ENCODE assay signal across 8 cellular contexts in genomic region chr2:213021971-213022899, GRCh38.
A peak's percentile ranks its signal among the peaks of the same experiment; 100 is the strongest.
DNase-seq lines count a peak whose midpoint lies in the region; ATAC-seq lines count a peak whose summit lies in the region.

No MANE protein-coding gene starts in this region.

- peaks cover 4% of the 10 kb centered on the region for H3K9me3 Mint-ChIP-seq in activated CD4-positive, alpha-beta T cell treated with anti-CD3 and anti-CD28 coated beads, Interleukin-2, amount 10 ng/mL, durations not matched to agents 24 days and 14 days
- peaks cover 6% of the 10 kb centered on the region for H3K9me3 Mint-ChIP-seq in activated CD4-positive, alpha-beta T cell treated with anti-CD3 and anti-CD28 coated beads, Interleukin-2, amount 10 ng/mL, durations not matched to agents 7 days and 5 days
- peaks cover 3% of the 10 kb centered on the region for H3K9me3 Mint-ChIP-seq in T-helper 2 cell treated with Interferon-gamma antibody and Interleukin-4, amounts not matched to agents 5 μg/mL and 100 μg/mL, for 36 hours

- H3K36me3 Mint-ChIP-seq in activated CD4-positive, alpha-beta T cell treated with anti-CD3 and anti-CD28 coated beads, Interleukin-2, amount 10 ng/mL, durations not matched to agents 24 days and 14 days (ENCODE audit: low read depth) = no peaks in the 10 kb centered on the region
- H3K36me3 Mint-ChIP-seq in activated CD4-positive, alpha-beta T cell treated with anti-CD3 and anti-CD28 coated beads, Interleukin-2, amount 10 ng/mL, durations not matched to agents 7 days and 5 days (ENCODE audit: low read depth) = peaks cover 10% of the 10 kb centered on the region
- peaks cover 12% of the 10 kb centered on the region for H3K36me3 Mint-ChIP-seq in T-helper 2 cell treated with Interferon-gamma antibody and Interleukin-4, amounts not matched to agents 5 μg/mL and 100 μg/mL, for 36 hours (ENCODE audit: low read depth)

- peak overlapping the region; percentile 22 for H3K27ac Mint-ChIP-seq in activated CD4-positive, alpha-beta T cell treated with anti-CD3 and anti-CD28 coated beads, Interleukin-2, amount 10 ng/mL, durations not matched to agents 24 days and 14 days
- H3K27ac Mint-ChIP-seq in activated CD4-positive, alpha-beta T cell treated with anti-CD3 and anti-CD28 coated beads, Interleukin-2, amount 10 ng/mL, durations not matched to agents 7 days and 5 days = no peak overlapping the region
- H3K27ac Mint-ChIP-seq in T-helper 2 cell treated with Interferon-gamma antibody and Interleukin-4, amounts not matched to agents 5 μg/mL and 100 μg/mL, for 36 hours = peak overlapping the region; percentile 18

- ATAC-seq in HG02678 (IDR thresholded peaks at IDR 0.05; ENCODE audit: unreplicated experiment) = peak; percentile 74
- ATAC-seq in Right ventricle myocardium inferior = no peak
- no peak for ATAC-seq in Right ventricle myocardium superior (ENCODE audit: poor library complexity)

- no peak overlapping the region for H3K4me3 Mint-ChIP-seq in activated CD4-positive, alpha-beta T cell treated with anti-CD3 and anti-CD28 coated beads, Interleukin-2, amount 10 ng/mL, durations not matched to agents 24 days and 14 days
- no peak overlapping the region for H3K4me3 Mint-ChIP-seq in activated CD4-positive, alpha-beta T cell treated with anti-CD3 and anti-CD28 coated beads, Interleukin-2, amount 10 ng/mL, durations not matched to agents 7 days and 5 days
- H3K4me3 Mint-ChIP-seq in T-helper 2 cell treated with Interferon-gamma antibody and Interleukin-4, amounts not matched to agents 5 μg/mL and 100 μg/mL, for 36 hours = no peak overlapping the region

- H3K27me3 Mint-ChIP-seq in activated CD4-positive, alpha-beta T cell treated with anti-CD3 and anti-CD28 coated beads, Interleukin-2, amount 10 ng/mL, durations not matched to agents 24 days and 14 days = peaks cover 19% of the 10 kb centered on the region
- peaks cover 18% of the 10 kb centered on the region for H3K27me3 Mint-ChIP-seq in activated CD4-positive, alpha-beta T cell treated with anti-CD3 and anti-CD28 coated beads, Interleukin-2, amount 10 ng/mL, durations not matched to agents 7 days and 5 days
- H3K27me3 Mint-ChIP-seq in T-helper 2 cell treated with Interferon-gamma antibody and Interleukin-4, amounts not matched to agents 5 μg/mL and 100 μg/mL, for 36 hours (ENCODE audit: low read depth) = peaks cover 31% of the 10 kb centered on the region

- CTCF ChIA-PET in activated CD4-positive, alpha-beta T cell treated with anti-CD3 and anti-CD28 coated beads, Interleukin-2, amount 10 ng/mL, durations not matched to agents 7 days and 5 days (lab: Charles Lee) = interaction anchor here (0.6 kb wide), 3 partner anchors 12 to 149 kb away, joined by 3 to 5 read pairs (median 3); no protein-coding TSS in a partner anchor

- DNase-seq in activated CD4-positive, alpha-beta T cell treated with anti-CD3 and anti-CD28 coated beads, Interleukin-2, amount 10 ng/mL, durations not matched to agents 24 days and 14 days = no peak
- DNase-seq in activated CD4-positive, alpha-beta T cell treated with anti-CD3 and anti-CD28 coated beads, Interleukin-2, amount 10 ng/mL, durations not matched to agents 7 days and 5 days = no peak
- DNase-seq in T-helper 2 cell treated with Interferon-gamma antibody and Interleukin-4, amounts not matched to agents 5 μg/mL and 100 μg/mL, for 36 hours (ENCODE audit: low spot score) = peak; percentile 28
- DNase-seq in renal cortical epithelial cell (ENCODE audit: low read depth) (peak; percentile 65), Right ventricle myocardium inferior (ENCODE audit: missing footprints) (no peak), NOMO-1 (lab: John Stamatoyannopoulos, UW; ENCODE audit: unreplicated experiment in 2 of 2) (no peak), Right ventricle myocardium superior (no peak)

- peaks cover 5% of the 10 kb centered on the region for H3K4me1 Mint-ChIP-seq in activated CD4-positive, alpha-beta T cell treated with anti-CD3 and anti-CD28 coated beads, Interleukin-2, amount 10 ng/mL, durations not matched to agents 24 days and 14 days
- peaks cover 13% of the 10 kb centered on the region for H3K4me1 Mint-ChIP-seq in activated CD4-positive, alpha-beta T cell treated with anti-CD3 and anti-CD28 coated beads, Interleukin-2, amount 10 ng/mL, durations not matched to agents 7 days and 5 days
- peaks cover 23% of the 10 kb centered on the region for H3K4me1 Mint-ChIP-seq in T-helper 2 cell treated with Interferon-gamma antibody and Interleukin-4, amounts not matched to agents 5 μg/mL and 100 μg/mL, for 36 hours (ENCODE audit: low read depth)

- POLR2A ChIA-PET in activated CD4-positive, alpha-beta T cell treated with anti-CD3 and anti-CD28 coated beads, Interleukin-2, amount 10 ng/mL, durations not matched to agents 7 days and 5 days (lab: Charles Lee) = no interaction called here

- intact Hi-C loops in activated CD4-positive, alpha-beta T cell treated with anti-CD3 and anti-CD28 coated beads, Interleukin-2, amount 10 ng/mL, durations not matched to agents 24 days and 14 days (cut with micrococcal nuclease) = loop anchor here (1.0 to 2.0 kb wide), 2 partner anchors 97 to 129 kb away; partner anchors contain the start of gene IKZF2
- intact Hi-C loops in Right ventricle myocardium inferior (cut with DNase I) (no loop called here), Right ventricle myocardium superior (cut with DNase I) (no loop called here)

Comparison
In these comparisons a context has a peak if more than half of its experiments do, and no peak if none do; other contexts are left out.
1. DNase-seq: peak in T-helper 2 cell treated with Interferon-gamma antibody and Interleukin-4, amounts not matched to agents 5 μg/mL and 100 μg/mL, for 36 hours (single experiment) and renal cortical epithelial cell (single experiment); none in activated CD4-positive, alpha-beta T cell treated with anti-CD3 and anti-CD28 coated beads, Interleukin-2, amount 10 ng/mL, durations not matched to agents 24 days and 14 days (single experiment), activated CD4-positive, alpha-beta T cell treated with anti-CD3 and anti-CD28 coated beads, Interleukin-2, amount 10 ng/mL, durations not matched to agents 7 days and 5 days (single experiment), Right ventricle myocardium inferior (single experiment), NOMO-1 (0 of 2) and Right ventricle myocardium superior (single experiment).